1 cellular context compared by ENCODE assay signal in genomic region chr1:77594366-77595112, GRCh38.
TF ChIP-seq lines count a peak whose summit lies in the region.

No MANE protein-coding gene starts in this region.

TF ChIP-seq in HepG2, 621 proteins besides CTCF, POLR2A, EP300 and RAD21 (continued from another document):
- TF ChIP-seq ATF6 (CRISPR knock-in tag; conservative IDR thresholded peaks at IDR 0.05) = no peak
- TF ChIP-seq DR1 (CRISPR knock-in tag; IDR thresholded peaks at IDR 0.05) = no peak
- TF ChIP-seq DDIT3 (CRISPR knock-in tag; IDR thresholded peaks at IDR 0.05) = no peak
- no peak for TF ChIP-seq ZNF460 (CRISPR knock-in tag; IDR thresholded peaks at IDR 0.05; ENCODE audit: borderline replicate concordance)
- TF ChIP-seq ZBTB7B (CRISPR knock-in tag; IDR thresholded peaks at IDR 0.05) = no peak
- TF ChIP-seq ASH2L (IDR thresholded peaks at IDR 0.05; ENCODE audit: insufficient read length, low read depth, low read length) = no peak
